Comparison of ENCODE assay signal across 2 cellular contexts in genomic region chr3:52525666-52526065, GRCh38.
TF ChIP-seq lines count a peak whose summit lies in the region.

No MANE protein-coding gene starts in this region.

TF ChIP-seq in liver, 16 proteins besides CTCF, POLR2A, EP300 and RAD21:
- TF ChIP-seq FOXA2 (IDR thresholded peaks at IDR 0.05), result no peak
- no peak for TF ChIP-seq RXRA (IDR thresholded peaks at IDR 0.05)
- no peak for TF ChIP-seq YY1 (IDR thresholded peaks at IDR 0.05)
- no peak for TF ChIP-seq ZBTB33 (IDR thresholded peaks at IDR 0.05)
- TF ChIP-seq NR2F2 (IDR thresholded peaks at IDR 0.05), result no peak
- no peak for TF ChIP-seq SP1 (IDR thresholded peaks at IDR 0.05)
- TF ChIP-seq REST (IDR thresholded peaks at IDR 0.05), result no peak
- no peak for TF ChIP-seq HNF4G (IDR thresholded peaks at IDR 0.05)
- no peak for TF ChIP-seq TAF1 (conservative IDR thresholded peaks at IDR 0.05)
- TF ChIP-seq ATF3 (IDR thresholded peaks at IDR 0.05), result no peak
- no peak for TF ChIP-seq FOXA1 (IDR thresholded peaks at IDR 0.05)

TF ChIP-seq in HepG2, 621 proteins besides CTCF, POLR2A, EP300 and RAD21:
- no peak for TF ChIP-seq ZNF781 (CRISPR knock-in tag; IDR thresholded peaks at IDR 0.05; ENCODE audit: borderline replicate concordance, not compliant biosample characterization)
- TF ChIP-seq ZNF709 (CRISPR knock-in tag; IDR thresholded peaks at IDR 0.05), result no peak
- TF ChIP-seq ZBTB4 (CRISPR knock-in tag; IDR thresholded peaks at IDR 0.05; ENCODE audit: borderline replicate concordance), result no peak
- TF ChIP-seq ZNF891 (CRISPR knock-in tag; IDR thresholded peaks at IDR 0.05), result no peak
- no peak for TF ChIP-seq SETDB1 (CRISPR knock-in tag; IDR thresholded peaks at IDR 0.05; ENCODE audit: borderline replicate concordance)
- no peak for TF ChIP-seq ZBTB14 (CRISPR knock-in tag; IDR thresholded peaks at IDR 0.05)
- no peak for TF ChIP-seq ATRX (CRISPR knock-in tag; IDR thresholded peaks at IDR 0.05; ENCODE audit: borderline replicate concordance)
- no peak for TF ChIP-seq ZNF225 (CRISPR knock-in tag; IDR thresholded peaks at IDR 0.05)
- no peak for TF ChIP-seq SNAPC4 (CRISPR knock-in tag; IDR thresholded peaks at IDR 0.05)
- no peak for TF ChIP-seq PTBP1 (IDR thresholded peaks at IDR 0.05; ENCODE audit: low read depth, low read length, poor library complexity, severe bottlenecking)
- TF ChIP-seq NFYC (CRISPR knock-in tag; IDR thresholded peaks at IDR 0.05), result no peak
- no peak for TF ChIP-seq NFAT5 (CRISPR knock-in tag; IDR thresholded peaks at IDR 0.05)
- TF ChIP-seq SSRP1 (CRISPR knock-in tag; IDR thresholded peaks at IDR 0.05), result no peak
- no peak for TF ChIP-seq RFXAP (CRISPR knock-in tag; IDR thresholded peaks at IDR 0.05; ENCODE audit: borderline replicate concordance)
- no peak for TF ChIP-seq ZBTB2 (CRISPR knock-in tag; IDR thresholded peaks at IDR 0.05; ENCODE audit: low read depth)
- TF ChIP-seq TBP (CRISPR knock-in tag; IDR thresholded peaks at IDR 0.05), result no peak
- TF ChIP-seq ZNF550 (CRISPR knock-in tag; IDR thresholded peaks at IDR 0.05; ENCODE audit: borderline replicate concordance), result no peak
- TF ChIP-seq ZFAT (CRISPR knock-in tag; conservative IDR thresholded peaks at IDR 0.05), result no peak
- no peak for TF ChIP-seq AHR (CRISPR knock-in tag; IDR thresholded peaks at IDR 0.05)
